16 cellular contexts compared by ENCODE assay signal in the genomic region with DNA sequence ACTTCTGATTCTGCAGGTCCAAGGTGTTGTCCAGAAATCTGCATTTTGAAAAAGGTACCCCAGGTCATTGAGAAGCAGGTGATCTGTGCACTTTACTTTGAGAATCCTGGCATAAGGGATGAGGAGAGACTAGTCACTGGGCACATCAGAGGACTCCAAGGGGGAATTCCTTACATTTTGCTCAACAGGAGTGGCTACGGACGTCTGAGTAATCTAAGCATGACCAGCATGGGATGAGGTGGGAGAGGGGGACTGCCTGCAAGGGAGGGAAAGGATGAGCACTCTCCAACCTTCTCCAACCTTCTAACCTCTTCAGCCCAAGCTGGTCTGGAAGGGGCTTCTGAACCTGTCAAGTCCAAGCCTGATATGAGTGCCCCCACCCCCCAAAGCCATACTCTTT. TPM values are rescaled to one million over a fixed set of nuclear protein-coding genes. Genes with fewer than 3 reads are reported as not detected.
DNase-seq lines count a peak whose midpoint lies in the region; ATAC-seq and TF ChIP-seq lines count a peak whose summit lies in the region.
"Had no signal": no experiment of that assay in that cellular context is flagged by ENCODE, and none has a peak within 500 bp of the region (broad histone marks: within the 10 kb centered on the region; RNA-seq: fewer than 3 reads in every experiment).

No MANE protein-coding gene starts in this region.

- DNase-seq in HCT116 (ENCODE audit: low read depth, low spot score), result no peak
- peak; percentile 41 for DNase-seq in fibroblast of pulmonary artery (ENCODE audit: low read depth)
- DNase-seq in retinal pigment epithelial cell (ENCODE audit: low read depth), result peak; percentile 58
- no peak for DNase-seq in T-helper 1 cell
- DNase-seq: activated CD4-positive, CD25-positive, alpha-beta regulatory T cell; activated CD8-positive, alpha-beta memory T cell treated with anti-CD3 and anti-CD28 coated beads, Interleukin-2, amount 50 U/mL, for 48 hours; activated naive CD8-positive, alpha-beta T cell treated with anti-CD3 and anti-CD28 coated beads, Interleukin-2, amount 50 U/mL, for 24 hours; heart left ventricle; KBM-7; left ventricle myocardium superior; NCI-H187; SJCRH30 had no signal

- H3K27ac ChIP-seq in HCT116 (ENCODE audit: low read depth, low read length), result no peak overlapping the region
- H3K27ac ChIP-seq: heart left ventricle, SJCRH30 had no signal

- no peaks in the 10 kb centered on the region for H3K9me3 ChIP-seq in HCT116 (ENCODE audit: control insufficient read depth in 1 of 2, insufficient read depth in 1 of 2, low read depth in 1 of 2, low read length in 2 of 2)
- H3K9me3 ChIP-seq: heart left ventricle, SJCRH30 had no signal

- BruUV-seq in HCT116 (replicated peaks; lab: Mats Ljungman, UMichigan), result no TSS peak

- TF ChIP-seq POLR2A in HCT116 (IDR thresholded peaks at IDR 0.05; ENCODE audit: borderline replicate concordance, extremely low read depth, insufficient read depth, insufficient read length) (no peak), GM18505 (IDR thresholded peaks at IDR 0.05; ENCODE audit: borderline replicate concordance, extremely low read depth, insufficient read depth, insufficient read length) (no peak)

- H3K4me2 ChIP-seq in HCT116 (ENCODE audit: low read length), result peak overlapping the region; percentile 77

- RAD21 ChIA-PET in HCT116 (lab: Charles Lee; ENCODE audit: low non-redundant PET in 1 of 2, low total read pairs in 2 of 2, uncharacterized antibody in 2 of 2, unreplicated experiment in 2 of 2), result no interaction called here

- no peak overlapping the region for H3K9ac ChIP-seq in HCT116 (ENCODE audit: low read length)

- H3K4me3 ChIP-seq in HCT116 (replicated peaks in 1 of 2; ENCODE audit: low read depth in 1 of 2, low read length in 2 of 2) (no peak overlapping the region), fibroblast of pulmonary artery (replicated peaks; ENCODE audit: low read depth, low read length) (no peak overlapping the region), retinal pigment epithelial cell (ENCODE audit: low read length) (no peak overlapping the region)
- H3K4me3 ChIP-seq: heart left ventricle, SJCRH30 had no signal

- intact Hi-C loops in HCT116 (cut with micrococcal nuclease), result no loop called here

- H4K20me1 ChIP-seq in HCT116 (ENCODE audit: insufficient read depth), result no peaks in the 10 kb centered on the region

- no peak for TF ChIP-seq CTCF in HCT116 (IDR thresholded peaks at IDR 0.05 in 2 of 3, conservative IDR thresholded peaks at IDR 0.05 in 1 of 3; ENCODE audit: borderline replicate concordance in 1 of 3, insufficient read depth in 1 of 3, low read depth in 2 of 3, low read length in 2 of 3)
- no peak for TF ChIP-seq CTCF in fibroblast of pulmonary artery (IDR thresholded peaks at IDR 0.05; ENCODE audit: low read length, missing control alignments)
- no peak for TF ChIP-seq CTCF in retinal pigment epithelial cell (conservative IDR thresholded peaks at IDR 0.05; ENCODE audit: low read depth, low read length)

- peaks cover 13 to 22% of the 10 kb centered on the region in 2 experiments for H3K4me1 ChIP-seq in HCT116 (ENCODE audit: control insufficient read depth in 1 of 2, insufficient read depth in 2 of 2, low read length in 2 of 2)
- H3K4me1 ChIP-seq: SJCRH30 had no signal

- ATAC-seq in HCT116, result peak; percentile 31; the same call in 1 of the 2 replicates
- ATAC-seq in SK-N-SH treated with all-trans-retinoic acid at 6 μM for 48 hours, result peak; percentile 82
- no peak for ATAC-seq in GM18505 (IDR thresholded peaks at IDR 0.05; ENCODE audit: unreplicated experiment)
- no peak for ATAC-seq in GM21367 (IDR thresholded peaks at IDR 0.05; ENCODE audit: unreplicated experiment)
- ATAC-seq in GM21423 (IDR thresholded peaks at IDR 0.05; ENCODE audit: unreplicated experiment), result no peak
- ATAC-seq: left ventricle myocardium superior had no signal

- no peaks in the 10 kb centered on the region for H3K79me2 ChIP-seq in HCT116 (ENCODE audit: insufficient read depth, low read length)

- TF ChIP-seq RAD21 in HCT116 (IDR thresholded peaks at IDR 0.05; ENCODE audit: low read depth), result no peak

- CTCF ChIA-PET in HCT116 (lab: Charles Lee), result interaction anchor here (1.4 kb wide), 1 partner anchor 11 kb away, joined by 5 read pairs; no protein-coding TSS in a partner anchor

- H3K9me2 ChIP-seq in HCT116 (ENCODE audit: insufficient read depth), result no peaks in the 10 kb centered on the region

- peaks cover 3% of the 10 kb centered on the region; the same call in 1 of the 2 replicates for H3K27me3 ChIP-seq in HCT116 (ENCODE audit: insufficient read depth, low read length)
- H3K27me3 ChIP-seq: SJCRH30 had no signal

- POLR2A ChIA-PET in HCT116 (lab: Charles Lee), result no interaction called here

- no peak overlapping the region for H2AFZ ChIP-seq in HCT116 (ENCODE audit: low read depth, low read length, poor library complexity, severe bottlenecking)

- no peaks in the 10 kb centered on the region for H3K36me3 ChIP-seq in HCT116 (ENCODE audit: control insufficient read depth in 1 of 2, insufficient read depth in 2 of 2, low read length in 2 of 2)
- H3K36me3 ChIP-seq: heart left ventricle, SJCRH30 had no signal

TF ChIP-seq in HCT116, 20 proteins besides CTCF, POLR2A, EP300 and RAD21:
- TF ChIP-seq ZFX (IDR thresholded peaks at IDR 0.05), result no peak
- no peak for TF ChIP-seq EZH2phosphoT487 (IDR thresholded peaks at IDR 0.05; ENCODE audit: borderline replicate concordance)
- no peak for TF ChIP-seq EZH2 (IDR thresholded peaks at IDR 0.05)
- TF ChIP-seq JUND (IDR thresholded peaks at IDR 0.05), result no peak
- TF ChIP-seq EGR1 (IDR thresholded peaks at IDR 0.05; ENCODE audit: low read depth), result no peak
- TF ChIP-seq CEBPB (IDR thresholded peaks at IDR 0.05; ENCODE audit: low read depth), result no peak
- TF ChIP-seq, protein P1, sequence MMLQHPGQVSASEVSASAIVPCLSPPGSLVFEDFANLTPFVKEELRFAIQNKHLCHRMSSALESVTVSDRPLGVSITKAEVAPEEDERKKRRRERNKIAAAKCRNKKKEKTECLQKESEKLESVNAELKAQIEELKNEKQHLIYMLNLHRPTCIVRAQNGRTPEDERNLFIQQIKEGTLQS (IDR thresholded peaks at IDR 0.05), result no peak
- TF ChIP-seq, protein P2, sequence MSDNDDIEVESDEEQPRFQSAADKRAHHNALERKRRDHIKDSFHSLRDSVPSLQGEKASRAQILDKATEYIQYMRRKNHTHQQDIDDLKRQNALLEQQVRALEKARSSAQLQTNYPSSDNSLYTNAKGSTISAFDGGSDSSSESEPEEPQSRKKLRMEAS (IDR thresholded peaks at IDR 0.05), result no peak
- TF ChIP-seq POLR2AphosphoS5 (IDR thresholded peaks at IDR 0.05; ENCODE audit: low read depth, low read length), result no peak
- TF ChIP-seq YY1 (IDR thresholded peaks at IDR 0.05; ENCODE audit: extremely low read depth, insufficient replicate concordance, low read depth, low read length), result no peak

TF ChIP-seq in SK-N-SH treated with all-trans-retinoic acid at 6 μM for 48 hours, 23 proteins besides CTCF, POLR2A, EP300 and RAD21 (continues in another document):
- TF ChIP-seq, protein P3, sequence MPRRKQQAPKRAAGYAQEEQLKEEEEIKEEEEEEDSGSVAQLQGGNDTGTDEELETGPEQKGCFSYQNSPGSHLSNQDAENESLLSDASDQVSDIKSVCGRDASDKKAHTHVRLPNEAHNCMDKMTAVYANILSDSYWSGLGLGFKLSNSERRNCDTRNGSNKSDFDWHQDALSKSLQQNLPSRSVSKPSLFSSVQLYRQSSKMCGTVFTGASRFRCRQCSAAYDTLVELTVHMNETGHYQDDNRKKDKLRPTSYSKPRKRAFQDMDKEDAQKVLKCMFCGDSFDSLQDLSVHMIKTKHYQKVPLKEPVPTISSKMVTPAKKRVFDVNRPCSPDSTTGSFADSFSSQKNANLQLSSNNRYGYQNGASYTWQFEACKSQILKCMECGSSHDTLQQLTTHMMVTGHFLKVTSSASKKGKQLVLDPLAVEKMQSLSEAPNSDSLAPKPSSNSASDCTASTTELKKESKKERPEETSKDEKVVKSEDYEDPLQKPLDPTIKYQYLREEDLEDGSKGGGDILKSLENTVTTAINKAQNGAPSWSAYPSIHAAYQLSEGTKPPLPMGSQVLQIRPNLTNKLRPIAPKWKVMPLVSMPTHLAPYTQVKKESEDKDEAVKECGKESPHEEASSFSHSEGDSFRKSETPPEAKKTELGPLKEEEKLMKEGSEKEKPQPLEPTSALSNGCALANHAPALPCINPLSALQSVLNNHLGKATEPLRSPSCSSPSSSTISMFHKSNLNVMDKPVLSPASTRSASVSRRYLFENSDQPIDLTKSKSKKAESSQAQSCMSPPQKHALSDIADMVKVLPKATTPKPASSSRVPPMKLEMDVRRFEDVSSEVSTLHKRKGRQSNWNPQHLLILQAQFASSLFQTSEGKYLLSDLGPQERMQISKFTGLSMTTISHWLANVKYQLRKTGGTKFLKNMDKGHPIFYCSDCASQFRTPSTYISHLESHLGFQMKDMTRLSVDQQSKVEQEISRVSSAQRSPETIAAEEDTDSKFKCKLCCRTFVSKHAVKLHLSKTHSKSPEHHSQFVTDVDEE (CRISPR knock-in tag; IDR thresholded peaks at IDR 0.05), result no peak
- TF ChIP-seq OSR1 (CRISPR knock-in tag; IDR thresholded peaks at IDR 0.05) (no peak), ZC3H10 (CRISPR knock-in tag; IDR thresholded peaks at IDR 0.05) (no peak), ARNTL (CRISPR knock-in tag; IDR thresholded peaks at IDR 0.05; ENCODE audit: borderline replicate concordance, low read depth) (no peak), PPARA (CRISPR knock-in tag; IDR thresholded peaks at IDR 0.05; ENCODE audit: borderline replicate concordance) (no peak), ZNF565 (CRISPR knock-in tag; conservative IDR thresholded peaks at IDR 0.05; ENCODE audit: low read depth) (no peak), ZFP30 (CRISPR knock-in tag; IDR thresholded peaks at IDR 0.05) (no peak), ZNF8 (CRISPR knock-in tag; IDR thresholded peaks at IDR 0.05) (no peak)
- TF ChIP-seq, protein P4, sequence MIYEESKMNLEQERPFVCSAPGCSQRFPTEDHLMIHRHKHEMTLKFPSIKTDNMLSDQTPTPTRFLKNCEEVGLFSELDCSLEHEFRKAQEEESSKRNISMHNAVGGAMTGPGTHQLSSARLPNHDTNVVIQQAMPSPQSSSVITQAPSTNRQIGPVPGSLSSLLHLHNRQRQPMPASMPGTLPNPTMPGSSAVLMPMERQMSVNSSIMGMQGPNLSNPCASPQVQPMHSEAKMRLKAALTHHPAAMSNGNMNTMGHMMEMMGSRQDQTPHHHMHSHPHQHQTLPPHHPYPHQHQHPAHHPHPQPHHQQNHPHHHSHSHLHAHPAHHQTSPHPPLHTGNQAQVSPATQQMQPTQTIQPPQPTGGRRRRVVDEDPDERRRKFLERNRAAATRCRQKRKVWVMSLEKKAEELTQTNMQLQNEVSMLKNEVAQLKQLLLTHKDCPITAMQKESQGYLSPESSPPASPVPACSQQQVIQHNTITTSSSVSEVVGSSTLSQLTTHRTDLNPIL (CRISPR knock-in tag; IDR thresholded peaks at IDR 0.05; ENCODE audit: low read depth), result no peak

RNA-seq across cellular contexts. Expression of a gene that starts 55.5 kb away (rescaled TPM):
- not detected for total RNA-seq in HCT116 (2021; ENCODE audit: unreplicated experiment)
- polyA plus RNA-seq in HCT116 (2012), result 0.02 TPM in 1 of 2 replicates, not detected in the other
- total RNA-seq: left ventricle myocardium superior, SJCRH30 had no signal

Comparison
In these comparisons a context has a peak if more than half of its experiments do, and no peak if none do; other contexts are left out.
1. ATAC-seq: peak in HCT116 (single experiment) and SK-N-SH treated with all-trans-retinoic acid at 6 μM for 48 hours (single experiment); none in GM18505 (single experiment), GM21367 (single experiment) and GM21423 (single experiment).
2. DNase-seq: peak in fibroblast of pulmonary artery (single experiment) and retinal pigment epithelial cell (single experiment); none in HCT116 (single experiment) and T-helper 1 cell (0 of 5).